ENCODE assay signal across 8 cellular contexts in the genomic region with DNA sequence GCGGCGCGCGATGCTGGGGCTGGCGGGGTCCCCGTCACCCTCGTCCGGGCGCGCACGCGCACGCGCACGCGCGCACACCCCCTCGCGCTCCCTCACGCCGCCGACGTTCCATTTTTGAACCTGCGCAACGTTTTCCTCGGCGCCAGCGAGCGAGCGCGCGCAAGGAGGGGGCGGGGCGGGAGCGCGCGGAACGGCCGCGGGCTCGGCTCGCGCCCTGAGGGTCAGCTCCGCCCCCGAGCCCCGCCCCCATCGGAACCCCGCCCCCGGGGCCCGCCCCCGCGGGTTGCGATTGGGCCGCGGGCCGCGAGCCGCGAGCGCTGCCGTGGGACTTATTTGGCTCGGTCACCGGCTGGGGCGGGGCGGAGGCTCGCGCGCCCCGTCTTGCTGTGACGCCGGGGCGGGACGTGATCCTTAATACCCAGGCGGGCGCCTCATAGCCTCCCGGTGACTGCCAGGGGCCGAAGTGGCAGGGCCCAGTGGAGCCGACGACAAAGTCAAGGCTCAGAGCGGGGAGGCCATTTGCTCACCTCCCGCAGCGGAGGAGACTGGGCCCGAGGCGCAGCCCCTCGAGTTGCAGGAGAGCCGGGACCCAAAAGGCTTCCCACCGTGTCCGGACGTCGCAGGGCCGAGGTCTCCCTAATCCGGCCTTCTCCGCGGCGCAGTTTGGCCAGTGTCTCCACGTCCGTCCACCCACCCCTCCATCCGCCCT. TPM values are rescaled to one million over a fixed set of nuclear protein-coding genes. Genes with fewer than 3 reads are reported as not detected.
DNase-seq lines count a peak whose midpoint lies in the region; ATAC-seq and TF ChIP-seq lines count a peak whose summit lies in the region.

A gene (minus strand): TSS at position 170 of the 709 bp plus-strand sequence. CDS start 236 bp downstream, outside the sequence.

- DNase-seq in AG09309 (ENCODE audit: low read depth) = no peak
- DNase-seq in NCI-H526 (lab: John Stamatoyannopoulos, UW) = peak; percentile 50 to 93
- peak; percentile 78 to 87 for DNase-seq in activated CD4-positive, alpha-beta T cell treated with anti-CD3 and anti-CD28 coated beads, Interleukin-2, amount 50 U/mL, for 24 hours (ENCODE audit: low read depth in 1 of 2, low spot score in 1 of 2)
- DNase-seq in dedifferentiated amniotic fluid mesenchymal stem cell (ENCODE audit: extremely low spot score) = peak; percentile 62
- DNase-seq in stimulated activated CD4-positive, alpha-beta T cell treated with anti-CD3 and anti-CD28 coated beads, Interleukin-4, amount 100 ng/mL, for 4 hours = peak; percentile 86 to 87

- TF ChIP-seq CTCF in AG09309 (IDR thresholded peaks at IDR 0.05; ENCODE audit: control insufficient read depth, insufficient read depth, low read depth, low read length, missing control alignments) (no peak), liver (IDR thresholded peaks at IDR 0.05; ENCODE audit: low read depth, low read length, missing input control) (no peak)

- no peak for TF ChIP-seq RAD21 in liver (IDR thresholded peaks at IDR 0.05)

- peaks cover 0 to 4% (median under 1%) of the 10 kb centered on the region in 4 donors for H3K36me3 ChIP-seq in liver (ENCODE audit: control insufficient read depth in 4 of 4, insufficient read depth in 3 of 4, low read depth in 1 of 4, low read length in 3 of 4)

- H3K4me3 ChIP-seq in AG09309 (ENCODE audit: control insufficient read depth, low read depth, low read length) = peak within 1 kb of the TSS; percentile 59
- H3K4me3 ChIP-seq in liver (ENCODE audit: low read depth in 1 of 3, low read length in 3 of 3) = peak within 1 kb of the TSS; percentile 57 to 92 (median 61)

- ATAC-seq in GM18907 (IDR thresholded peaks at IDR 0.05; ENCODE audit: unreplicated experiment) (peak; percentile 65), HG03159 (IDR thresholded peaks at IDR 0.05; ENCODE audit: unreplicated experiment) (peak; percentile 69)

- H3K27ac ChIP-seq in liver (ENCODE audit: low read depth in 1 of 2, low read length in 2 of 2) = peak within 1 kb of the TSS; percentile 73 to 86

- peaks cover 12 to 39% (median 28%) of the 10 kb centered on the region in 4 donors for H3K4me1 ChIP-seq in liver (ENCODE audit: control insufficient read depth in 4 of 4, insufficient read depth in 4 of 4, low read length in 3 of 4)

- H3K9me3 ChIP-seq in liver (ENCODE audit: control insufficient read depth in 4 of 4, low read length in 3 of 4) = no peaks in the 10 kb centered on the region

- H3K9ac ChIP-seq in liver (ENCODE audit: low read depth in 1 of 2, low read length in 2 of 2) = peak within 1 kb of the TSS; percentile 61 to 93

- WGBS in liver = under 1% methylated on average over 98 of the region's 98 CpGs

- no peaks in the 10 kb centered on the region for H3K27me3 ChIP-seq in liver (ENCODE audit: control insufficient read depth in 4 of 4, insufficient read depth in 4 of 4, low read length in 3 of 4)

TF ChIP-seq in liver, 16 proteins besides CTCF, POLR2A, EP300 and RAD21:
- TF ChIP-seq, protein P1, sequence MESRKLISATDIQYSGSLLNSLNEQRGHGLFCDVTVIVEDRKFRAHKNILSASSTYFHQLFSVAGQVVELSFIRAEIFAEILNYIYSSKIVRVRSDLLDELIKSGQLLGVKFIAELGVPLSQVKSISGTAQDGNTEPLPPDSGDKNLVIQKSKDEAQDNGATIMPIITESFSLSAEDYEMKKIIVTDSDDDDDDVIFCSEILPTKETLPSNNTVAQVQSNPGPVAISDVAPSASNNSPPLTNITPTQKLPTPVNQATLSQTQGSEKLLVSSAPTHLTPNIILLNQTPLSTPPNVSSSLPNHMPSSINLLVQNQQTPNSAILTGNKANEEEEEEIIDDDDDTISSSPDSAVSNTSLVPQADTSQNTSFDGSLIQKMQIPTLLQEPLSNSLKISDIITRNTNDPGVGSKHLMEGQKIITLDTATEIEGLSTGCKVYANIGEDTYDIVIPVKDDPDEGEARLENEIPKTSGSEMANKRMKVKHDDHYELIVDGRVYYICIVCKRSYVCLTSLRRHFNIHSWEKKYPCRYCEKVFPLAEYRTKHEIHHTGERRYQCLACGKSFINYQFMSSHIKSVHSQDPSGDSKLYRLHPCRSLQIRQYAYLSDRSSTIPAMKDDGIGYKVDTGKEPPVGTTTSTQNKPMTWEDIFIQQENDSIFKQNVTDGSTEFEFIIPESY (IDR thresholded peaks at IDR 0.05) = no peak
- TF ChIP-seq YY1 (IDR thresholded peaks at IDR 0.05) = peak; percentile 48
- TF ChIP-seq SP1 (IDR thresholded peaks at IDR 0.05) = peak; percentile 50
- TF ChIP-seq HNF4A (conservative IDR thresholded peaks at IDR 0.05) = no peak
- no peak for TF ChIP-seq RXRA (IDR thresholded peaks at IDR 0.05)
- TF ChIP-seq EGR1 (IDR thresholded peaks at IDR 0.05; ENCODE audit: low read depth in 2 of 2) = peak; percentile 31 to 36
- no peak for TF ChIP-seq FOXA2 (IDR thresholded peaks at IDR 0.05)
- TF ChIP-seq, protein P2, sequence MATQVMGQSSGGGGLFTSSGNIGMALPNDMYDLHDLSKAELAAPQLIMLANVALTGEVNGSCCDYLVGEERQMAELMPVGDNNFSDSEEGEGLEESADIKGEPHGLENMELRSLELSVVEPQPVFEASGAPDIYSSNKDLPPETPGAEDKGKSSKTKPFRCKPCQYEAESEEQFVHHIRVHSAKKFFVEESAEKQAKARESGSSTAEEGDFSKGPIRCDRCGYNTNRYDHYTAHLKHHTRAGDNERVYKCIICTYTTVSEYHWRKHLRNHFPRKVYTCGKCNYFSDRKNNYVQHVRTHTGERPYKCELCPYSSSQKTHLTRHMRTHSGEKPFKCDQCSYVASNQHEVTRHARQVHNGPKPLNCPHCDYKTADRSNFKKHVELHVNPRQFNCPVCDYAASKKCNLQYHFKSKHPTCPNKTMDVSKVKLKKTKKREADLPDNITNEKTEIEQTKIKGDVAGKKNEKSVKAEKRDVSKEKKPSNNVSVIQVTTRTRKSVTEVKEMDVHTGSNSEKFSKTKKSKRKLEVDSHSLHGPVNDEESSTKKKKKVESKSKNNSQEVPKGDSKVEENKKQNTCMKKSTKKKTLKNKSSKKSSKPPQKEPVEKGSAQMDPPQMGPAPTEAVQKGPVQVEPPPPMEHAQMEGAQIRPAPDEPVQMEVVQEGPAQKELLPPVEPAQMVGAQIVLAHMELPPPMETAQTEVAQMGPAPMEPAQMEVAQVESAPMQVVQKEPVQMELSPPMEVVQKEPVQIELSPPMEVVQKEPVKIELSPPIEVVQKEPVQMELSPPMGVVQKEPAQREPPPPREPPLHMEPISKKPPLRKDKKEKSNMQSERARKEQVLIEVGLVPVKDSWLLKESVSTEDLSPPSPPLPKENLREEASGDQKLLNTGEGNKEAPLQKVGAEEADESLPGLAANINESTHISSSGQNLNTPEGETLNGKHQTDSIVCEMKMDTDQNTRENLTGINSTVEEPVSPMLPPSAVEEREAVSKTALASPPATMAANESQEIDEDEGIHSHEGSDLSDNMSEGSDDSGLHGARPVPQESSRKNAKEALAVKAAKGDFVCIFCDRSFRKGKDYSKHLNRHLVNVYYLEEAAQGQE (IDR thresholded peaks at IDR 0.05) = peak; percentile 24

RNA-seq across cellular contexts. Expression of the gene that starts here (rescaled TPM):
- total RNA-seq in liver = 10 to 100 TPM; 15.9 to 21.8 TPM
- polyA plus RNA-seq in liver = 10 to 100 TPM in 1 of 2 donors, 1 to 10 TPM in 1; 2.2 to 14.0 TPM
